ENCODE assay signal across 8 cellular contexts in genomic region chr7:87058739-87059524, GRCh38. TPM values are rescaled to one million over a fixed set of nuclear protein-coding genes. Genes with fewer than 3 reads are reported as not detected.
DNase-seq lines count a peak whose midpoint lies in the region; ATAC-seq and TF ChIP-seq lines count a peak whose summit lies in the region.

No MANE protein-coding gene starts in this region.

- no peaks in the 10 kb centered on the region for H3K36me3 Mint-ChIP-seq in memory B cell

- DNase-seq in DMS79 treated with DMSO at 0.1 percent for 48 hours (lab: John Stamatoyannopoulos, UW) = peak; percentile 35
- peak in 3 of 5 experiments; percentile 6 to 9 (median 7) for DNase-seq in T-helper 2 cell
- peak; percentile 46 for DNase-seq in dermis blood vessel endothelial cell
- DNase-seq in memory B cell (ENCODE audit: low spot score in 2 of 2) = peak in 1 of 2 donors; percentile 26
- DNase-seq in suprapubic skin (ENCODE audit: low spot score in 2 of 2) = peak in 1 of 2 donors; percentile 56
- no peak for DNase-seq in GM10248 (ENCODE audit: extremely low spot score)

- H3K27me3 ChIP-seq in suprapubic skin = no peaks in the 10 kb centered on the region

- no peak for TF ChIP-seq POLR2A in suprapubic skin (IDR thresholded peaks at IDR 0.05)

- H3K27ac ChIP-seq in suprapubic skin = peak overlapping the region; percentile 71

- no peaks in the 10 kb centered on the region for H3K27me3 Mint-ChIP-seq in memory B cell

- POLR2A ChIA-PET in GM10248 (lab: Yijun Ruan, JAX) = no interaction called here

- H3K9me3 Mint-ChIP-seq in memory B cell = no peaks in the 10 kb centered on the region

- peak overlapping the region; percentile 81 for H3K4me3 Mint-ChIP-seq in memory B cell

- peaks cover 10% of the 10 kb centered on the region for H3K4me1 Mint-ChIP-seq in memory B cell

- H3K36me3 ChIP-seq in suprapubic skin = no peaks in the 10 kb centered on the region

- H3K4me3 ChIP-seq in suprapubic skin = peak overlapping the region; percentile 83

- WGBS in suprapubic skin = 4% methylated on average over 10 of the region's 40 CpGs

- peaks cover 16% of the 10 kb centered on the region for H3K4me1 ChIP-seq in suprapubic skin

- no peak for TF ChIP-seq EP300 in suprapubic skin (IDR thresholded peaks at IDR 0.05)

- no peaks in the 10 kb centered on the region for H3K9me3 ChIP-seq in suprapubic skin

- no peak for TF ChIP-seq CTCF in suprapubic skin (IDR thresholded peaks at IDR 0.05)
- TF ChIP-seq CTCF in GM10248 (IDR thresholded peaks at IDR 0.05; ENCODE audit: control extremely low read depth, extremely low read depth, low read depth, missing control alignments) = no peak

- H3K27ac Mint-ChIP-seq in memory B cell = no peak overlapping the region

- peak; percentile 39 for ATAC-seq in GM19467 (IDR thresholded peaks at IDR 0.05; ENCODE audit: unreplicated experiment)
- ATAC-seq in HG03571 (IDR thresholded peaks at IDR 0.05; ENCODE audit: unreplicated experiment) = peak; percentile 46
- peak; percentile 39 for ATAC-seq in memory B cell (ENCODE audit: low read depth)

- CTCF ChIA-PET in GM10248 (lab: Yijun Ruan, JAX) = interaction anchor here (0.6 to 7.5 kb wide), 28 partner anchors 11 to 178 kb away, joined by 3 to 52 read pairs (median 3); partner anchors contain the start of gene DMTF1

RNA-seq across cellular contexts. Expression of gene ELAPOR2, which starts 0.5 kb away (rescaled TPM):
- total RNA-seq in dermis blood vessel endothelial cell = 108 and 168 TPM in 2 replicates
- total RNA-seq in suprapubic skin = 10 to 100 TPM in 1 of 4 donors, 1 to 10 TPM in 3; 2.9 to 13.8 (median 5.8) TPM
